ENCODE assay signal across 26 cellular contexts in the genomic region with DNA sequence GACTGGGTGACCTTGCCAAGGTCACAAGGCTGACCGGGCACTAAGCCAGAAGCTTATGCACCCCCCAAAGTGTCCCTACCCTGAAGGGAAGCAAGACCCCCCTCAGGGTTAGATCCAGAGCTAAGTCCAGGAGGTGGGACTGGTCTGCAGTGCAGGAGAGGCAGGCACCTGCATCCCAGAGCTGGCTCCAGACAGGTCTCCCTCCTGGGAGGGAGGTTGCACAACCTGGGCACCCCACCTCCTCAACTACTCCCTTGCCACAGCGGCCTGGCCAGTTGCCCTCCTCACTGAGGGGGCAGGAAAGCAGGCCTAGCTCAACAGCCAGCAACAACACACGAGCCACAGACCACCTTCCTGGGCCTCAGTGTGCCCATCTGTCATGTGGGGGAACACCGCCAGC.
A peak's percentile ranks its signal among the peaks of the same experiment; 100 is the strongest.
DNase-seq lines count a peak whose midpoint lies in the region; ATAC-seq and TF ChIP-seq lines count a peak whose summit lies in the region.
"Had no signal": no experiment of that assay in that cellular context is flagged by ENCODE, and none has a peak within 500 bp of the region (broad histone marks: within the 10 kb centered on the region; RNA-seq: fewer than 3 reads in every experiment).

No MANE protein-coding gene starts in this region.

- no peak overlapping the region for H2AFZ ChIP-seq in IMR-90 (replicated peaks; ENCODE audit: low read length, poor library complexity)
- no peak overlapping the region for H2AFZ ChIP-seq in neuronal stem cell (ENCODE audit: low read length)

- H3K23ac ChIP-seq in IMR-90 (ENCODE audit: low read depth, low read length) (no peak overlapping the region), neuronal stem cell (ENCODE audit: low read depth, low read length, poor library complexity) (peak overlapping the region; percentile 4)

- peak overlapping the region in 1 of 7 donors; percentile 41 for H3K27ac Mint-ChIP-seq in CD4-positive, alpha-beta memory T cell
- no peak overlapping the region for H3K27ac Mint-ChIP-seq in central memory CD8-positive, alpha-beta T cell (ENCODE audit: low read depth)
- H3K27ac Mint-ChIP-seq in chondrocyte (ENCODE audit: unreplicated experiment), result no peak overlapping the region
- H3K27ac Mint-ChIP-seq: stimulated activated memory B cell treated with anti-CD40 and anti-IgM and Interleukin-4, amounts not matched to agents 10 μg/mL and 1 μg/mL and 100 μg/mL, for 72 hours had no signal

- no peaks in the 10 kb centered on the region for H3K9me3 Mint-ChIP-seq in CD4-positive, alpha-beta memory T cell
- H3K9me3 Mint-ChIP-seq in central memory CD8-positive, alpha-beta T cell, result no peaks in the 10 kb centered on the region
- no peaks in the 10 kb centered on the region for H3K9me3 Mint-ChIP-seq in chondrocyte (ENCODE audit: low read depth)
- H3K9me3 Mint-ChIP-seq: stimulated activated memory B cell treated with anti-CD40 and anti-IgM and Interleukin-4, amounts not matched to agents 10 μg/mL and 1 μg/mL and 100 μg/mL, for 72 hours had no signal

- no peaks in the 10 kb centered on the region for H3K27me3 ChIP-seq in CD4-positive, alpha-beta memory T cell (ENCODE audit: insufficient read depth, low read length)
- peaks cover 17% of the 10 kb centered on the region; the same call in 1 of the 2 replicates for H3K27me3 ChIP-seq in IMR-90 (ENCODE audit: control insufficient read depth, insufficient read depth, low read length)
- H3K27me3 ChIP-seq in neuronal stem cell (ENCODE audit: control insufficient read depth in 3 of 3, insufficient read depth in 3 of 3, low read depth in 1 of 3, low read length in 3 of 3), result peaks cover 0 to 5% (median 0%) of the 10 kb centered on the region in 3 experiments
- H3K27me3 ChIP-seq: ascending aorta, thyroid gland had no signal

- H4K20me1 ChIP-seq in IMR-90 (ENCODE audit: insufficient read depth, low read length), result 0 out of 2 replicates have a peak, but pooled peaks cover 3% of the 10 kb centered on the region

- no peaks in the 10 kb centered on the region for H3K27me3 Mint-ChIP-seq in CD4-positive, alpha-beta memory T cell
- no peaks in the 10 kb centered on the region for H3K27me3 Mint-ChIP-seq in central memory CD8-positive, alpha-beta T cell
- H3K27me3 Mint-ChIP-seq in chondrocyte (ENCODE audit: low read depth), result peaks cover 2% of the 10 kb centered on the region

- dilution Hi-C loops in IMR-90 (cut with HindIII; ENCODE audit: low sequenced_read_pairs, unreplicated experiment), result no loop called here

- peak overlapping the region; percentile 28 for H2BK12ac ChIP-seq in neuronal stem cell (ENCODE audit: low read length)

- in situ Hi-C loops in IMR-90 (cut with MboI; ENCODE audit: low sequenced_read_pairs), result no loop called here

- no peak for DNase-seq in CD4-positive, alpha-beta memory T cell
- no peak for DNase-seq in IMR-90
- DNase-seq in central memory CD8-positive, alpha-beta T cell (ENCODE audit: low spot score in 2 of 2), result no peak
- no peak for DNase-seq in neuronal stem cell (ENCODE audit: low spot score)
- no peak for DNase-seq in chondrocyte (ENCODE audit: low spot score)
- no peak for DNase-seq in DMS114 treated with DMSO at 0.1 percent for 48 hours (lab: John Stamatoyannopoulos, UW; ENCODE audit: unreplicated experiment)
- DNase-seq: activated CD4-positive, alpha-beta T cell treated with anti-CD3 and anti-CD28 coated beads, Interleukin-2, amount 50 U/mL, for 4 hours; activated naive CD4-positive, alpha-beta T cell; cerebellar nuclear complex; effector CD4-positive, alpha-beta T cell; glutamatergic neuron; H7; lower lobe of right lung; NCI-H1092; NCI-H2029; NCI-H2227 treated with DMSO at 0.1 percent for 48 hours; NCI-H748 treated with DMSO at 0.1 percent for 48 hours; occipital lobe; T1000; thyroid gland had no signal

- no peak for TF ChIP-seq POLR2A in IMR-90 (IDR thresholded peaks at IDR 0.05; ENCODE audit: low read depth, low read length)

- no peak overlapping the region for H2BK5ac ChIP-seq in IMR-90 (ENCODE audit: low read depth, low read length, poor library complexity, severe bottlenecking)
- H2BK5ac ChIP-seq in neuronal stem cell (ENCODE audit: low read length), result no peak overlapping the region

- TF ChIP-seq CTCF in IMR-90 (conservative IDR thresholded peaks at IDR 0.05; ENCODE audit: low read depth, low read length) (no peak), chondrocyte (IDR thresholded peaks at IDR 0.05) (no peak)

- H3K27ac ChIP-seq in CD4-positive, alpha-beta memory T cell (ENCODE audit: low read depth, low read length), result no peak overlapping the region
- H3K27ac ChIP-seq in IMR-90 (ENCODE audit: insufficient read depth, low read length) (no peak overlapping the region), neuronal stem cell (replicated peaks; ENCODE audit: low read length) (no peak overlapping the region)
- H3K27ac ChIP-seq: epithelial cell of prostate had no signal

- CTCF ChIA-PET in CD4-positive, alpha-beta memory T cell (lab: Charles Lee; ENCODE audit: partially characterized antibody), result interaction anchor here (0.9 kb wide), 1 partner anchor 12 kb away, joined by 3 read pairs; no protein-coding TSS in a partner anchor
- CTCF ChIA-PET in IMR-90 (lab: Yijun Ruan, JAX), result no interaction called here

- no peak overlapping the region for H2BK15ac ChIP-seq in IMR-90 (ENCODE audit: low read depth, low read length)
- peak overlapping the region; percentile 56 for H2BK15ac ChIP-seq in neuronal stem cell (ENCODE audit: low read length)

- H2AK9ac ChIP-seq in IMR-90 (replicated peaks; ENCODE audit: low read depth, low read length, poor library complexity), result peak overlapping the region; percentile 55

- H4K8ac ChIP-seq in IMR-90 (ENCODE audit: low read depth in 2 of 2, low read length in 2 of 2) (no peak overlapping the region), neuronal stem cell (ENCODE audit: low read depth, low read length) (no peak overlapping the region)

- no peak overlapping the region for H4K91ac ChIP-seq in IMR-90 (ENCODE audit: insufficient read depth, low read depth, low read length)
- no peak overlapping the region for H4K91ac ChIP-seq in neuronal stem cell (ENCODE audit: low read depth, low read length, poor library complexity)

- BruUV-seq in IMR-90 (replicated peaks; lab: Mats Ljungman, UMichigan), result no TSS peak

- no peak overlapping the region for H4K5ac ChIP-seq in IMR-90 (ENCODE audit: low read depth, low read length)

- peaks cover 9% of the 10 kb centered on the region for H3K4me1 ChIP-seq in CD4-positive, alpha-beta memory T cell (ENCODE audit: insufficient read depth, low read length)
- H3K4me1 ChIP-seq in IMR-90 (ENCODE audit: control insufficient read depth, insufficient read depth, low read length) (peaks cover 2% of the 10 kb centered on the region), neuronal stem cell (ENCODE audit: control insufficient read depth in 2 of 2, insufficient read depth in 1 of 2, low read depth in 1 of 2, low read length in 2 of 2) (peaks cover 14 to 36% of the 10 kb centered on the region in 2 donors)
- H3K4me1 ChIP-seq: lower lobe of right lung had no signal

- POLR2A ChIA-PET in CD4-positive, alpha-beta memory T cell (lab: Charles Lee; ENCODE audit: partially characterized antibody), result interaction anchor here (1.5 kb wide), 1 partner anchor 254 kb away, joined by 3 read pairs; no protein-coding TSS in a partner anchor
- POLR2A ChIA-PET in IMR-90 (lab: Charles Lee; ENCODE audit: unreplicated experiment), result no interaction called here

- no peak overlapping the region for H3K18ac ChIP-seq in IMR-90 (ENCODE audit: low read depth, low read length)
- peak overlapping the region; percentile 35 for H3K18ac ChIP-seq in neuronal stem cell (ENCODE audit: low read length)

- no peaks in the 10 kb centered on the region for H3K36me3 Mint-ChIP-seq in CD4-positive, alpha-beta memory T cell
- peaks cover 2% of the 10 kb centered on the region for H3K36me3 Mint-ChIP-seq in central memory CD8-positive, alpha-beta T cell (ENCODE audit: insufficient read depth)
- no peaks in the 10 kb centered on the region for H3K36me3 Mint-ChIP-seq in chondrocyte (ENCODE audit: low read depth)
- H3K36me3 Mint-ChIP-seq: CD14-positive monocyte; stimulated activated memory B cell treated with anti-CD40 and anti-IgM and Interleukin-4, amounts not matched to agents 10 μg/mL and 1 μg/mL and 100 μg/mL, for 72 hours had no signal

- no peak overlapping the region for H2BK120ac ChIP-seq in IMR-90 (ENCODE audit: low read depth, low read length)
- H2BK120ac ChIP-seq in neuronal stem cell (ENCODE audit: low read depth, low read length), result no peak overlapping the region

- peaks cover 3 to 16% (median 10%) of the 10 kb centered on the region in 4 donors for H3K4me1 Mint-ChIP-seq in CD4-positive, alpha-beta memory T cell
- no peaks in the 10 kb centered on the region for H3K4me1 Mint-ChIP-seq in central memory CD8-positive, alpha-beta T cell
- H3K4me1 Mint-ChIP-seq in chondrocyte (ENCODE audit: low read depth), result peaks cover 3% of the 10 kb centered on the region

- H3K4me3 Mint-ChIP-seq in CD4-positive, alpha-beta memory T cell, result peak overlapping the region in 7 of 8 donors; percentile 22 to 57 (median 41)
- H3K4me3 Mint-ChIP-seq in central memory CD8-positive, alpha-beta T cell, result peak overlapping the region; percentile 62
- H3K4me3 Mint-ChIP-seq in chondrocyte (ENCODE audit: unreplicated experiment), result no peak overlapping the region
- H3K4me3 Mint-ChIP-seq: stimulated activated memory B cell treated with anti-CD40 and anti-IgM and Interleukin-4, amounts not matched to agents 10 μg/mL and 1 μg/mL and 100 μg/mL, for 72 hours had no signal

- no peak for TF ChIP-seq RAD21 in IMR-90 (IDR thresholded peaks at IDR 0.05; ENCODE audit: low read length)

- ATAC-seq in IMR-90 (ENCODE audit: low read depth) (no peak), HG03442 (IDR thresholded peaks at IDR 0.05; ENCODE audit: unreplicated experiment) (no peak)
- ATAC-seq in central memory CD8-positive, alpha-beta T cell (replicated peaks; ENCODE audit: extremely low read depth, poor library complexity, severe bottlenecking), result no peak
- ATAC-seq: stimulated activated memory B cell treated with anti-CD40 and anti-IgM and Interleukin-4, amounts not matched to agents 10 μg/mL and 1 μg/mL and 100 μg/mL, for 72 hours had no signal

- H3K9me3 ChIP-seq in CD4-positive, alpha-beta memory T cell (ENCODE audit: control insufficient read depth in 1 of 2, low read length in 2 of 2), result no peaks in the 10 kb centered on the region
- H3K9me3 ChIP-seq in IMR-90 (ENCODE audit: control insufficient read depth, insufficient read depth, low read length) (no peaks in the 10 kb centered on the region), neuronal stem cell (replicated peaks in 1 of 2; ENCODE audit: control insufficient read depth in 2 of 2, insufficient read depth in 1 of 2, low read depth in 1 of 2, low read length in 2 of 2) (no peaks in the 10 kb centered on the region)
- H3K9me3 ChIP-seq: ascending aorta, lower lobe of right lung, thyroid gland had no signal

- no peak overlapping the region for H3K4ac ChIP-seq in IMR-90 (ENCODE audit: low read depth, low read length)
- no peak overlapping the region for H3K4ac ChIP-seq in neuronal stem cell (ENCODE audit: low read length)

- no peaks in the 10 kb centered on the region for H3K9me1 ChIP-seq in IMR-90 (ENCODE audit: insufficient read depth, low read length)

- no peak overlapping the region for H3K56ac ChIP-seq in IMR-90 (ENCODE audit: extremely low read depth, insufficient read depth, low read length)

- intact Hi-C loops in CD4-positive, alpha-beta memory T cell (cut with micrococcal nuclease), result no loop called here
- intact Hi-C loops in IMR-90 (cut with micrococcal nuclease), result no loop called here

- no peak overlapping the region for H2BK20ac ChIP-seq in IMR-90 (ENCODE audit: low read depth, low read length)

- H2AK5ac ChIP-seq in IMR-90 (ENCODE audit: low read depth, low read length) (no peak overlapping the region), neuronal stem cell (ENCODE audit: low read depth, low read length) (no peak overlapping the region)

- WGBS in IMR-90 (ENCODE audit: extremely low coverage in 2 of 2, insufficient read length in 1 of 2), 2 experiments, result 83% methylated on average over 1 of the region's 4 CpGs; no CpG with 5 or more reads in 1 of the 2 experiments
- WGBS in neuronal stem cell (ENCODE audit: extremely low coverage in 2 of 2, insufficient read length in 2 of 2, insufficient replicate concordance in 1 of 2), 2 donors, result no CpG with 5 or more reads among the region's 4 CpGs

- H3K14ac ChIP-seq in IMR-90 (replicated peaks; ENCODE audit: low read depth, low read length) (no peak overlapping the region), neuronal stem cell (ENCODE audit: low read length) (peak overlapping the region; percentile 60)

- H3K9ac ChIP-seq in IMR-90 (ENCODE audit: low read depth, low read length), result no peak overlapping the region
- no peak overlapping the region for H3K9ac ChIP-seq in neuronal stem cell (ENCODE audit: low read depth, low read length, poor library complexity)

- H3K36me3 ChIP-seq in CD4-positive, alpha-beta memory T cell (ENCODE audit: insufficient read depth, low read length), result no peaks in the 10 kb centered on the region
- no peaks in the 10 kb centered on the region for H3K36me3 ChIP-seq in IMR-90 (ENCODE audit: control insufficient read depth, insufficient read depth, low read length)
- no peaks in the 10 kb centered on the region for H3K36me3 ChIP-seq in neuronal stem cell (replicated peaks in 1 of 2; ENCODE audit: control insufficient read depth in 2 of 2, insufficient read depth in 2 of 2, low read length in 2 of 2)
- H3K36me3 ChIP-seq: ascending aorta, lower lobe of right lung, thyroid gland had no signal

- no peak overlapping the region for H3K4me3 ChIP-seq in CD4-positive, alpha-beta memory T cell (ENCODE audit: low read length in 2 of 2)
- no peak overlapping the region for H3K4me3 ChIP-seq in IMR-90 (ENCODE audit: insufficient read depth, low read depth, low read length)
- H3K4me3 ChIP-seq in neuronal stem cell (ENCODE audit: low read length in 2 of 2), result no peak overlapping the region
- H3K4me3 ChIP-seq: lower lobe of right lung, smooth muscle cell, thyroid gland had no signal

- H3K79me1 ChIP-seq in IMR-90 (ENCODE audit: low read depth in 1 of 2, low read length in 2 of 2), result no peaks in the 10 kb centered on the region
- no peaks in the 10 kb centered on the region for H3K79me1 ChIP-seq in neuronal stem cell (ENCODE audit: low read depth, low read length)

- H3K4me2 ChIP-seq in IMR-90 (ENCODE audit: low read depth, low read length) (no peak overlapping the region), neuronal stem cell (ENCODE audit: insufficient read depth, low read length, poor library complexity, severe bottlenecking) (no peak overlapping the region)
- H3K4me2 ChIP-seq: smooth muscle cell had no signal
